27 cellular contexts compared by ENCODE assay signal in the genomic region with DNA sequence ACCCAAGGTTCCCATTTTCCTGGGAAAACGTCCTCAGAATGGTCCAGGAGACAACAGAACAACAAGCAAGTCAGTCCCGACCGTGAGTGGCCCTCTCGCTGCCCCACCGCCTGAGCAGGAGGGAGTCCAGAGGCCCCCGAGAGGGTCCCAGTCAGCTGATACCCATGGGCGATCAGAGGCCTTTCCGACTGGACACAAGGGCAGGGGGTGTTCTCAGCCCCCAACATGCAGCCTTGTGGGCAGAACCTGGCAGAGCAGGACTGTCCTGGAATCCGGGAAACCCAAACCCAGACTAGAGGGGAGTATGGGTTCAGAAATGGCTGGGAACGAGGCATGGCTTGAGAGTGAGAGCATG. TPM values are rescaled to one million over a fixed set of nuclear protein-coding genes. Genes with fewer than 3 reads are reported as not detected.
DNase-seq lines count a peak whose midpoint lies in the region; ATAC-seq, FAIRE-seq and TF ChIP-seq lines count a peak whose summit lies in the region.
"Had no signal": no experiment of that assay in that cellular context is flagged by ENCODE, and none has a peak within 500 bp of the region (broad histone marks: within the 10 kb centered on the region; RNA-seq: fewer than 3 reads in every experiment).

No MANE protein-coding gene starts in this region.

- intact Hi-C loops in kidney (cut with DNase I) (no loop called here), vagina (cut with DNase I) (no loop called here)

- no peaks in the 10 kb centered on the region for H3K9me3 Mint-ChIP-seq in activated CD8-positive, alpha-beta T cell treated with anti-CD3 and anti-CD28 coated beads, Interleukin-2, amount 10 ng/mL, durations not matched to agents 7 days and 5 days (ENCODE audit: insufficient read depth)
- H3K9me3 Mint-ChIP-seq: CD4-positive, alpha-beta T cell; HFFc6 had no signal

- H3K4me3 Mint-ChIP-seq in activated CD8-positive, alpha-beta T cell treated with anti-CD3 and anti-CD28 coated beads, Interleukin-2, amount 10 ng/mL, durations not matched to agents 7 days and 5 days = no peak overlapping the region
- H3K4me3 Mint-ChIP-seq: CD14-positive monocyte; CD4-positive, alpha-beta T cell; CD8-positive, alpha-beta memory T cell; HFFc6 had no signal

- no peak overlapping the region for H3K27ac Mint-ChIP-seq in activated CD8-positive, alpha-beta T cell treated with anti-CD3 and anti-CD28 coated beads, Interleukin-2, amount 10 ng/mL, durations not matched to agents 7 days and 5 days
- H3K27ac Mint-ChIP-seq: CD14-positive monocyte; CD4-positive, alpha-beta T cell; HFFc6 had no signal

- peak; percentile 42 for DNase-seq in activated CD8-positive, alpha-beta memory T cell treated with anti-CD3 and anti-CD28 coated beads, Interleukin-2, amount 50 U/mL, for 48 hours
- no peak for DNase-seq in activated CD8-positive, alpha-beta memory T cell treated with anti-CD3 and anti-CD28 coated beads, Interleukin-2, amount 50 U/mL, for 4 hours
- peak; percentile 40 for DNase-seq in ecto neural progenitor cell (ENCODE audit: low spot score)
- DNase-seq in kidney = peak; percentile 34
- peak; percentile 56 to 77 for DNase-seq in vagina (ENCODE audit: extremely low spot score in 2 of 2)
- no peak for DNase-seq in cerebellum (ENCODE audit: low spot score)
- DNase-seq in activated CD8-positive, alpha-beta T cell treated with anti-CD3 and anti-CD28 coated beads, Interleukin-2, amount 10 ng/mL, durations not matched to agents 7 days and 5 days = no peak
- DNase-seq: 8988T; ACHN; AML-193; CD4-positive, alpha-beta T cell; CD8-positive, alpha-beta memory T cell; DMS 273 treated with DMSO at 0.1 percent for 48 hours; DMS79; GF-D8; GOT3; HFFc6 had no signal

- H3K36me3 ChIP-seq in kidney (ENCODE audit: control insufficient read depth in 1 of 2, insufficient read depth in 2 of 2, low read length in 2 of 2) = no peaks in the 10 kb centered on the region
- no peaks in the 10 kb centered on the region for H3K36me3 ChIP-seq in vagina
- H3K36me3 ChIP-seq: BE2C; BLaER1 treated with 17β-estradiol and CSF1 and Interleukin-3, amounts not matched to agents 10 nM and 100 nM; HAP-1 had no signal

- no peaks in the 10 kb centered on the region for H3K4me1 ChIP-seq in kidney (ENCODE audit: control insufficient read depth in 1 of 2, insufficient read depth in 1 of 2, low read depth in 1 of 2, low read length in 2 of 2)
- no peaks in the 10 kb centered on the region for H3K4me1 ChIP-seq in vagina
- H3K4me1 ChIP-seq: A549, BE2C, HAP-1 had no signal

- no peak for FAIRE-seq in kidney (lab: Jason Lieb, UNC)
- FAIRE-seq: A549, D721Med, GM12891, GM18507, H54 had no signal

- H3K9me3 ChIP-seq in kidney (ENCODE audit: control insufficient read depth in 1 of 2, low read length in 2 of 2) (no peaks in the 10 kb centered on the region), vagina (no peaks in the 10 kb centered on the region)
- H3K9me3 ChIP-seq: A549; BE2C; BLaER1 treated with 17β-estradiol and CSF1 and Interleukin-3, amounts not matched to agents 10 nM and 100 nM; HAP-1 had no signal

- H3K4me1 Mint-ChIP-seq in activated CD8-positive, alpha-beta T cell treated with anti-CD3 and anti-CD28 coated beads, Interleukin-2, amount 10 ng/mL, durations not matched to agents 7 days and 5 days (ENCODE audit: low read depth) = no peaks in the 10 kb centered on the region
- H3K4me1 Mint-ChIP-seq: CD14-positive monocyte; CD8-positive, alpha-beta memory T cell had no signal

- H3K27me3 Mint-ChIP-seq in activated CD8-positive, alpha-beta T cell treated with anti-CD3 and anti-CD28 coated beads, Interleukin-2, amount 10 ng/mL, durations not matched to agents 7 days and 5 days (ENCODE audit: low read depth) = no peaks in the 10 kb centered on the region
- H3K27me3 Mint-ChIP-seq: CD4-positive, alpha-beta T cell had no signal

- H3K4me3 ChIP-seq in kidney (ENCODE audit: low read length in 2 of 2) (no peak overlapping the region), vagina (no peak overlapping the region)
- H3K4me3 ChIP-seq: A549; BLaER1 treated with 17β-estradiol and CSF1 and Interleukin-3, amounts not matched to agents 10 nM and 100 nM; HAP-1 had no signal

- TF ChIP-seq CTCF in kidney (IDR thresholded peaks at IDR 0.05; ENCODE audit: borderline replicate concordance, extremely low read depth, insufficient read depth) (no peak), vagina (IDR thresholded peaks at IDR 0.05) (no peak)

- POLR2A ChIA-PET in activated CD8-positive, alpha-beta T cell treated with anti-CD3 and anti-CD28 coated beads, Interleukin-2, amount 10 ng/mL, durations not matched to agents 7 days and 5 days (lab: Charles Lee) = no interaction called here

- TF ChIP-seq POLR2A in vagina (IDR thresholded peaks at IDR 0.05) = no peak

- CTCF ChIA-PET in activated CD8-positive, alpha-beta T cell treated with anti-CD3 and anti-CD28 coated beads, Interleukin-2, amount 10 ng/mL, durations not matched to agents 7 days and 5 days (lab: Charles Lee) = no interaction called here

- no peak for ATAC-seq in activated CD8-positive, alpha-beta T cell treated with anti-CD3 and anti-CD28 coated beads, Interleukin-2, amount 10 ng/mL, durations not matched to agents 7 days and 5 days
- ATAC-seq: A549 had no signal

- no peak overlapping the region for H3K9ac ChIP-seq in kidney (ENCODE audit: low read length in 2 of 2)
- H3K9ac ChIP-seq: BLaER1 treated with 17β-estradiol and CSF1 and Interleukin-3, amounts not matched to agents 10 nM and 100 nM had no signal

- H3K27ac ChIP-seq in kidney (ENCODE audit: low read depth in 2 of 2, low read length in 2 of 2) (no peak overlapping the region), vagina (no peak overlapping the region)
- H3K27ac ChIP-seq: A549; BLaER1 treated with 17β-estradiol and CSF1 and Interleukin-3, amounts not matched to agents 10 nM and 100 nM had no signal

- no peaks in the 10 kb centered on the region for H3K27me3 ChIP-seq in vagina
- H3K27me3 ChIP-seq: BE2C; BLaER1 treated with 17β-estradiol and CSF1 and Interleukin-3, amounts not matched to agents 10 nM and 100 nM had no signal

- H3K36me3 Mint-ChIP-seq in activated CD8-positive, alpha-beta T cell treated with anti-CD3 and anti-CD28 coated beads, Interleukin-2, amount 10 ng/mL, durations not matched to agents 7 days and 5 days (ENCODE audit: low read depth) = no peaks in the 10 kb centered on the region
- H3K36me3 Mint-ChIP-seq: CD14-positive monocyte; CD8-positive, alpha-beta memory T cell had no signal

RNA-seq across cellular contexts. Expression of a gene that starts 4.5 kb away (rescaled TPM):
- total RNA-seq in kidney (not detected), vagina (not detected), cerebellum (not detected)
- not detected for polyA plus RNA-seq in kidney (ENCODE audit: insufficient read depth, low read depth, low replicate concordance)
- total RNA-seq in activated CD8-positive, alpha-beta T cell treated with anti-CD3 and anti-CD28 coated beads, Interleukin-2, amount 10 ng/mL, durations not matched to agents 7 days and 5 days = not detected
- total RNA-seq: CD4-positive, alpha-beta T cell; CD8-positive, alpha-beta memory T cell; G401; HFFc6 had no signal
- polyA plus RNA-seq: A549; CD14-positive monocyte; CD8-positive, alpha-beta memory T cell had no signal

RNA-seq across cellular contexts. Expression of a gene that starts 30.6 kb away (rescaled TPM):
- not detected for total RNA-seq in kidney
- not detected for polyA plus RNA-seq in kidney (ENCODE audit: insufficient read depth, low read depth, low replicate concordance)
- total RNA-seq in vagina = not detected
- total RNA-seq in cerebellum = not detected
- total RNA-seq in activated CD8-positive, alpha-beta T cell treated with anti-CD3 and anti-CD28 coated beads, Interleukin-2, amount 10 ng/mL, durations not matched to agents 7 days and 5 days = not detected
- total RNA-seq: CD4-positive, alpha-beta T cell; CD8-positive, alpha-beta memory T cell; G401; HFFc6 had no signal
- polyA plus RNA-seq: A549; CD14-positive monocyte; CD8-positive, alpha-beta memory T cell had no signal

Comparison
In these comparisons a context has a peak if more than half of its experiments do, and no peak if none do; other contexts are left out.
1. DNase-seq: peak in activated CD8-positive, alpha-beta memory T cell treated with anti-CD3 and anti-CD28 coated beads, Interleukin-2, amount 50 U/mL, for 48 hours (single experiment), ecto neural progenitor cell (single experiment), kidney (single experiment) and vagina (2 of 2); none in activated CD8-positive, alpha-beta memory T cell treated with anti-CD3 and anti-CD28 coated beads, Interleukin-2, amount 50 U/mL, for 4 hours (single experiment), cerebellum (single experiment) and activated CD8-positive, alpha-beta T cell treated with anti-CD3 and anti-CD28 coated beads, Interleukin-2, amount 10 ng/mL, durations not matched to agents 7 days and 5 days (single experiment).